Comparison of ENCODE assay signal across 1 cellular context in the genomic region with DNA sequence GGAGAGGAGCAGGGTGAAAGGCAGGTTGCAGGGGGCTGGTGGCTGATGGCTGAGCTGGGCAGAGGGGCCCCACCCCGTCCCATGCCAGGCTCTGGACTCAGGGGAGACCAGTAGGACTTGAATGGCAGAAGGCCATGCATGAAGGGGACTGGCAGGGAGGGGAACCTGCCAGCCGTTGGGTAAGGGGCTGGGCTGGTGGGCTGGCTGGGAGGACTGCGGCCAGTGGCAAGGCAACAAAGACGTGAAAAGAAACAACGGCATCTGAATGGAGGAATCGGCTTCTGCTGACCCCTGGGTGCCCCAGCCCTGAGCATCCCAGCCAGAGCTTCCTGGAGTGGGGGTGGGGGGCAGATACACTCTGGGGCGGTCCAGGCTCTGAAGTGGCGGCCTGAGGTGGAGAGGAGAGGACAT.
TF ChIP-seq lines count a peak whose summit lies in the region.

No MANE protein-coding gene starts in this region.

TF ChIP-seq in IMR-90, 13 proteins besides CTCF, POLR2A, EP300 and RAD21:
- TF ChIP-seq CEBPB (IDR thresholded peaks at IDR 0.05; ENCODE audit: low read depth, low read length) (no peak), CHD1 (IDR thresholded peaks at IDR 0.05; ENCODE audit: low read depth, low read length) (no peak), RCOR1 (IDR thresholded peaks at IDR 0.05; ENCODE audit: insufficient replicate concordance, low read length) (no peak), FOS (IDR thresholded peaks at IDR 0.05; ENCODE audit: low read depth, low read length) (no peak), MAZ (IDR thresholded peaks at IDR 0.05; ENCODE audit: borderline replicate concordance, low read depth, low read length) (no peak), MXI1 (IDR thresholded peaks at IDR 0.05; ENCODE audit: borderline replicate concordance, low read depth, low read length) (no peak), MAFK (IDR thresholded peaks at IDR 0.05; ENCODE audit: low read depth, low read length) (no peak), SMC3 (IDR thresholded peaks at IDR 0.05; ENCODE audit: low read depth, low read length) (no peak), RFX5 (IDR thresholded peaks at IDR 0.05; ENCODE audit: low read depth, low read length) (no peak), BHLHE40 (IDR thresholded peaks at IDR 0.05; ENCODE audit: low read depth, low read length) (no peak)
- TF ChIP-seq, protein P1, sequence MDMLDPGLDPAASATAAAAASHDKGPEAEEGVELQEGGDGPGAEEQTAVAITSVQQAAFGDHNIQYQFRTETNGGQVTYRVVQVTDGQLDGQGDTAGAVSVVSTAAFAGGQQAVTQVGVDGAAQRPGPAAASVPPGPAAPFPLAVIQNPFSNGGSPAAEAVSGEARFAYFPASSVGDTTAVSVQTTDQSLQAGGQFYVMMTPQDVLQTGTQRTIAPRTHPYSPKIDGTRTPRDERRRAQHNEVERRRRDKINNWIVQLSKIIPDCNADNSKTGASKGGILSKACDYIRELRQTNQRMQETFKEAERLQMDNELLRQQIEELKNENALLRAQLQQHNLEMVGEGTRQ (IDR thresholded peaks at IDR 0.05; ENCODE audit: low read depth, low read length) = no peak
- TF ChIP-seq, protein P2, sequence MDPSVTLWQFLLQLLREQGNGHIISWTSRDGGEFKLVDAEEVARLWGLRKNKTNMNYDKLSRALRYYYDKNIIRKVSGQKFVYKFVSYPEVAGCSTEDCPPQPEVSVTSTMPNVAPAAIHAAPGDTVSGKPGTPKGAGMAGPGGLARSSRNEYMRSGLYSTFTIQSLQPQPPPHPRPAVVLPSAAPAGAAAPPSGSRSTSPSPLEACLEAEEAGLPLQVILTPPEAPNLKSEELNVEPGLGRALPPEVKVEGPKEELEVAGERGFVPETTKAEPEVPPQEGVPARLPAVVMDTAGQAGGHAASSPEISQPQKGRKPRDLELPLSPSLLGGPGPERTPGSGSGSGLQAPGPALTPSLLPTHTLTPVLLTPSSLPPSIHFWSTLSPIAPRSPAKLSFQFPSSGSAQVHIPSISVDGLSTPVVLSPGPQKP (IDR thresholded peaks at IDR 0.05; ENCODE audit: borderline replicate concordance, low read depth, low read length) = no peak
